In the genomic region with DNA sequence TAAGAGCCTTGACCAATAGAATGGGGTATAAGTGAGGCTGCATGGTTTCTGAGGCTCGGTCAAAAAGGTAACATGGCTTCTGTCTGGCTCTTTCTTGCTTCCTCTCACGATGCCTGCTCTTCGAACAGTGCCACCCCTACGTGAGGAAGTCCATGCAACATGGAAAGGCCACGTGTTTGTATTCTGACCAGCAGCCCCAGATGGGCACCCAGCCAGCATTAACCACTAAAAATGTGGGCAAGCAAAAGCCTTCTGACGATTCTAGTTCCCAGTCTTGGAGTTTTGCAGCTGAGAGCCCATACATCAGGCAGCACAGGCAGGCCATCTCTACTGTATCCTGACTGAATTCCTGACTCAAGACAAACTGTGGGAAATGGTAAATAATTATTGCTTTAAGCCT, we compare ENCODE assay signal across 1 cellular context.
TF ChIP-seq lines count a peak whose summit lies in the region.

No MANE protein-coding gene starts in this region.

TF ChIP-seq in H1, 55 proteins besides CTCF, POLR2A, EP300 and RAD21:
- TF ChIP-seq, protein P1, sequence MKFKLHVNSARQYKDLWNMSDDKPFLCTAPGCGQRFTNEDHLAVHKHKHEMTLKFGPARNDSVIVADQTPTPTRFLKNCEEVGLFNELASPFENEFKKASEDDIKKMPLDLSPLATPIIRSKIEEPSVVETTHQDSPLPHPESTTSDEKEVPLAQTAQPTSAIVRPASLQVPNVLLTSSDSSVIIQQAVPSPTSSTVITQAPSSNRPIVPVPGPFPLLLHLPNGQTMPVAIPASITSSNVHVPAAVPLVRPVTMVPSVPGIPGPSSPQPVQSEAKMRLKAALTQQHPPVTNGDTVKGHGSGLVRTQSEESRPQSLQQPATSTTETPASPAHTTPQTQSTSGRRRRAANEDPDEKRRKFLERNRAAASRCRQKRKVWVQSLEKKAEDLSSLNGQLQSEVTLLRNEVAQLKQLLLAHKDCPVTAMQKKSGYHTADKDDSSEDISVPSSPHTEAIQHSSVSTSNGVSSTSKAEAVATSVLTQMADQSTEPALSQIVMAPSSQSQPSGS (IDR thresholded peaks at IDR 0.05; ENCODE audit: low read length) = no peak
- no peak for TF ChIP-seq CTBP2 (IDR thresholded peaks at IDR 0.05; ENCODE audit: borderline replicate concordance, insufficient read depth, insufficient read length, low read length)
- no peak for TF ChIP-seq CHD2 (IDR thresholded peaks at IDR 0.05; ENCODE audit: low read length)
